Comparison of ENCODE assay signal across 1 cellular context in genomic region chr20:37745553-37745952, GRCh38.
TF ChIP-seq lines count a peak whose summit lies in the region.

No MANE protein-coding gene starts in this region.

TF ChIP-seq in HepG2, 621 proteins besides CTCF, POLR2A, EP300 and RAD21:
- TF ChIP-seq HMG20B (CRISPR knock-in tag; conservative IDR thresholded peaks at IDR 0.05) (no peak), ELF4 (CRISPR knock-in tag; IDR thresholded peaks at IDR 0.05; ENCODE audit: borderline replicate concordance) (no peak), ZNF276 (CRISPR knock-in tag; IDR thresholded peaks at IDR 0.05; ENCODE audit: low read depth) (no peak), E2F5 (CRISPR knock-in tag; conservative IDR thresholded peaks at IDR 0.05) (no peak)
TF ChIP-seq in HepG2: peak in this region for 0.
